ENCODE assay signal across 1 cellular context in the genomic region with DNA sequence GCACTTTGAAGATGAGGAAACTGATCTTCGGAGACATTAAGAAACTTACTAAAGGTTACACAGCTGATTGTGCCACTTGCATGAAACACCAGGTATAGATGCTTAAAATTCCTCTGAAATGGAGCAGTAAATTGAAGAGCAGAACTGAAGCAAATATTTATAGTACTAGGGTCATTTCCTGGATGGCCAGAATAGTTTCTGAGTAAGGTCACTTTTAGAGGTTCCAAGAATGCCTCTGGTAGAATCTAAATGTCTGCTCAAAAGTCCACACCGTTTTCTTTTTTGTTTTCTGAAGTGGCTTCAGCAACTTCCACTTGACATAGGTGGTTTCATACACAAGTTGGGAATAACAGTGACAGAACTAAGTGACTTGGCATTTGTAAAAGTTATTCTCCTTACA.
TF ChIP-seq lines count a peak whose summit lies in the region.

No MANE protein-coding gene starts in this region.

TF ChIP-seq in GM23338, 12 proteins besides CTCF, POLR2A, EP300 and RAD21 (continued from another document):
- TF ChIP-seq REST (IDR thresholded peaks at IDR 0.05; ENCODE audit: unreplicated experiment) (no peak), EZH2phosphoT487 (IDR thresholded peaks at IDR 0.05; ENCODE audit: unreplicated experiment) (no peak)
- TF ChIP-seq, protein P1, sequence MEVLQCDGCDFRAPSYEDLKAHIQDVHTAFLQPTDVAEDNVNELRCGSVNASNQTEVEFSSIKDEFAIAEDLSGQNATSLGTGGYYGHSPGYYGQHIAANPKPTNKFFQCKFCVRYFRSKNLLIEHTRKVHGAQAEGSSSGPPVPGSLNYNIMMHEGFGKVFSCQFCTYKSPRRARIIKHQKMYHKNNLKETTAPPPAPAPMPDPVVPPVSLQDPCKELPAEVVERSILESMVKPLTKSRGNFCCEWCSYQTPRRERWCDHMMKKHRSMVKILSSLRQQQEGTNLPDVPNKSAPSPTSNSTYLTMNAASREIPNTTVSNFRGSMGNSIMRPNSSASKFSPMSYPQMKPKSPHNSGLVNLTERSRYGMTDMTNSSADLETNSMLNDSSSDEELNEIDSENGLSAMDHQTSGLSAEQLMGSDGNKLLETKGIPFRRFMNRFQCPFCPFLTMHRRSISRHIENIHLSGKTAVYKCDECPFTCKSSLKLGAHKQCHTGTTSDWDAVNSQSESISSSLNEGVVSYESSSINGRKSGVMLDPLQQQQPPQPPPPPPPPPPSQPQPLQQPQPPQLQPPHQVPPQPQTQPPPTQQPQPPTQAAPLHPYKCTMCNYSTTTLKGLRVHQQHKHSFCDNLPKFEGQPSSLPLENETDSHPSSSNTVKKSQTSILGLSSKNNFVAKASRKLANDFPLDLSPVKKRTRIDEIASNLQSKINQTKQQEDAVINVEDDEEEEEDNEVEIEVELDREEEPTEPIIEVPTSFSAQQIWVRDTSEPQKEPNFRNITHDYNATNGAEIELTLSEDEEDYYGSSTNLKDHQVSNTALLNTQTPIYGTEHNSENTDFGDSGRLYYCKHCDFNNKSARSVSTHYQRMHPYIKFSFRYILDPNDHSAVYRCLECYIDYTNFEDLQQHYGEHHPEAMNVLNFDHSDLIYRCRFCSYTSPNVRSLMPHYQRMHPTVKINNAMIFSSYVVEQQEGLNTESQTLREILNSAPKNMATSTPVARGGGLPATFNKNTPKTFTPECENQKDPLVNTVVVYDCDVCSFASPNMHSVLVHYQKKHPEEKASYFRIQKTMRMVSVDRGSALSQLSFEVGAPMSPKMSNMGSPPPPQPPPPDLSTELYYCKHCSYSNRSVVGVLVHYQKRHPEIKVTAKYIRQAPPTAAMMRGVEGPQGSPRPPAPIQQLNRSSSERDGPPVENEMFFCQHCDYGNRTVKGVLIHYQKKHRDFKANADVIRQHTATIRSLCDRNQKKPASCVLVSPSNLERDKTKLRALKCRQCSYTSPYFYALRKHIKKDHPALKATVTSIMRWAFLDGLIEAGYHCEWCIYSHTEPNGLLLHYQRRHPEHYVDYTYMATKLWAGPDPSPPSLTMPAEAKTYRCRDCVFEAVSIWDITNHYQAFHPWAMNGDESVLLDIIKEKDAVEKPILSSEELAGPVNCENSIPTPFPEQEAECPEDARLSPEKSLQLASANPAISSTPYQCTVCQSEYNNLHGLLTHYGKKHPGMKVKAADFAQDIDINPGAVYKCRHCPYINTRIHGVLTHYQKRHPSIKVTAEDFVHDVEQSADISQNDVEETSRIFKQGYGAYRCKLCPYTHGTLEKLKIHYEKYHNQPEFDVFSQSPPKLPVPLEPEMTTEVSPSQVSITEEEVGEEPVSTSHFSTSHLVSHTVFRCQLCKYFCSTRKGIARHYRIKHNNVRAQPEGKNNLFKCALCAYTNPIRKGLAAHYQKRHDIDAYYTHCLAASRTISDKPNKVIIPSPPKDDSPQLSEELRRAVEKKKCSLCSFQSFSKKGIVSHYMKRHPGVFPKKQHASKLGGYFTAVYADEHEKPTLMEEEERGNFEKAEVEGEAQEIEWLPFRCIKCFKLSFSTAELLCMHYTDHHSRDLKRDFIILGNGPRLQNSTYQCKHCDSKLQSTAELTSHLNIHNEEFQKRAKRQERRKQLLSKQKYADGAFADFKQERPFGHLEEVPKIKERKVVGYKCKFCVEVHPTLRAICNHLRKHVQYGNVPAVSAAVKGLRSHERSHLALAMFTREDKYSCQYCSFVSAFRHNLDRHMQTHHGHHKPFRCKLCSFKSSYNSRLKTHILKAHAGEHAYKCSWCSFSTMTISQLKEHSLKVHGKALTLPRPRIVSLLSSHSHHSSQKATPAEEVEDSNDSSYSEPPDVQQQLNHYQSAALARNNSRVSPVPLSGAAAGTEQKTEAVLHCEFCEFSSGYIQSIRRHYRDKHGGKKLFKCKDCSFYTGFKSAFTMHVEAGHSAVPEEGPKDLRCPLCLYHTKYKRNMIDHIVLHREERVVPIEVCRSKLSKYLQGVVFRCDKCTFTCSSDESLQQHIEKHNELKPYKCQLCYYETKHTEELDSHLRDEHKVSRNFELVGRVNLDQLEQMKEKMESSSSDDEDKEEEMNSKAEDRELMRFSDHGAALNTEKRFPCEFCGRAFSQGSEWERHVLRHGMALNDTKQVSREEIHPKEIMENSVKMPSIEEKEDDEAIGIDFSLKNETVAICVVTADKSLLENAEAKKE (CRISPR knock-in tag; IDR thresholded peaks at IDR 0.05), result no peak
